ENCODE assay signal across 8 cellular contexts in genomic region chr4:73259552-73260140, GRCh38. TPM values are rescaled to one million over a fixed set of nuclear protein-coding genes. Genes with fewer than 3 reads are reported as not detected.
DNase-seq lines count a peak whose midpoint lies in the region; ATAC-seq and TF ChIP-seq lines count a peak whose summit lies in the region.

No MANE protein-coding gene starts in this region.

- TF ChIP-seq CTCF in CD14-positive monocyte (IDR thresholded peaks at IDR 0.05) (no peak), activated B cell treated with CpG ODN at 0.5 μM for 24 hours (IDR thresholded peaks at IDR 0.05) (no peak), fibroblast of pulmonary artery (IDR thresholded peaks at IDR 0.05; ENCODE audit: low read length, missing control alignments) (no peak), GM13976 (IDR thresholded peaks at IDR 0.05; ENCODE audit: borderline replicate concordance, control extremely low read depth, extremely low read depth, insufficient read depth, missing control alignments) (no peak)

- H3K4me1 Mint-ChIP-seq in CD14-positive monocyte (peaks cover 36% of the 10 kb centered on the region), activated B cell treated with CpG ODN at 0.5 μM for 24 hours (peaks cover 58% of the 10 kb centered on the region)

- CTCF ChIA-PET in activated B cell treated with CpG ODN at 0.5 μM for 24 hours (lab: Charles Lee) = interaction anchor here (1.2 to 1.9 kb wide), 2 partner anchors 36 to 186 kb away, joined by 4 read pairs; no protein-coding TSS in a partner anchor

- peak overlapping the region; percentile 98 to 99 for H3K4me3 Mint-ChIP-seq in CD14-positive monocyte
- peak overlapping the region; percentile 98 for H3K4me3 Mint-ChIP-seq in activated B cell treated with CpG ODN at 0.5 μM for 24 hours

- H3K4me3 ChIP-seq in fibroblast of pulmonary artery (replicated peaks; ENCODE audit: low read depth, low read length) = peak overlapping the region; percentile 84

- intact Hi-C loops in CD14-positive monocyte (cut with micrococcal nuclease) (loop anchor here (1.0 to 5.0 kb wide), 4 partner anchors 37 to 191 kb away; partner anchors contain the start of gene COX18 (in 1 of the 2)), activated B cell treated with CpG ODN at 0.5 μM for 24 hours (cut with micrococcal nuclease) (loop anchor here (1.0 to 5.0 kb wide), 5 partner anchors 117 to 899 kb away; partner anchors contain the start of genes COX18 and MTHFD2L)

- peaks cover 5% of the 10 kb centered on the region in 2 donors for H3K36me3 Mint-ChIP-seq in CD14-positive monocyte
- peaks cover 21% of the 10 kb centered on the region for H3K36me3 Mint-ChIP-seq in activated B cell treated with CpG ODN at 0.5 μM for 24 hours (ENCODE audit: low read depth)

- no peaks in the 10 kb centered on the region for H3K27me3 Mint-ChIP-seq in CD14-positive monocyte (ENCODE audit: low read depth in 3 of 3)
- no peaks in the 10 kb centered on the region for H3K27me3 Mint-ChIP-seq in activated B cell treated with CpG ODN at 0.5 μM for 24 hours

- in situ Hi-C loops in GM13976 (cut with MboI; ENCODE audit: low sequenced_read_pairs, unreplicated experiment) = loop anchor here (10.0 kb wide), 1 partner anchor 185 kb away; no protein-coding TSS in a partner anchor

- no peak for DNase-seq in CD14-positive monocyte (ENCODE audit: low spot score)
- DNase-seq in activated B cell treated with CpG ODN at 0.5 μM for 24 hours = no peak
- DNase-seq in fibroblast of pulmonary artery (ENCODE audit: low read depth) = no peak
- DNase-seq in pons (ENCODE audit: low spot score) = peak; percentile 56
- DNase-seq in NCI-H2196 (lab: John Stamatoyannopoulos, UW; ENCODE audit: unreplicated experiment) = no peak
- no peak for DNase-seq in GM13976 (ENCODE audit: low spot score)

- H3K9me3 Mint-ChIP-seq in CD14-positive monocyte (no peaks in the 10 kb centered on the region), activated B cell treated with CpG ODN at 0.5 μM for 24 hours (no peaks in the 10 kb centered on the region)

- ATAC-seq in GM19043 (IDR thresholded peaks at IDR 0.05; ENCODE audit: low read depth, unreplicated experiment) (peak; percentile 7), HG03342 (IDR thresholded peaks at IDR 0.05; ENCODE audit: unreplicated experiment) (peak; percentile 5), activated B cell treated with CpG ODN at 0.5 μM for 24 hours (ENCODE audit: low read depth) (peak; percentile 0)

- peak overlapping the region; percentile 98 to 99 (median 99) for H3K27ac Mint-ChIP-seq in CD14-positive monocyte
- H3K27ac Mint-ChIP-seq in activated B cell treated with CpG ODN at 0.5 μM for 24 hours = peak overlapping the region; percentile 99

- POLR2A ChIA-PET in activated B cell treated with CpG ODN at 0.5 μM for 24 hours (lab: Charles Lee) = interaction anchor here (0.8 to 4.7 kb wide), 8 partner anchors 14 to 330 kb away, joined by 3 to 69 read pairs (median 9); partner anchors contain the start of gene COX18

RNA-seq across cellular contexts. Expression of gene ANKRD17, which starts 1.0 kb away (rescaled TPM):
- 1 to 10 TPM; 5.3 to 9.0 TPM for polyA plus RNA-seq in CD14-positive monocyte
- total RNA-seq in activated B cell treated with CpG ODN at 0.5 μM for 24 hours = 54.1 and 61.4 TPM in 2 replicates
